ENCODE assay signal across 23 cellular contexts in genomic region chr12:72035625-72036024, GRCh38.
"Had no signal": no experiment of that assay in that cellular context is flagged by ENCODE, and none has a peak within 500 bp of the region (broad histone marks: within the 10 kb centered on the region; RNA-seq: fewer than 3 reads in every experiment).

No MANE protein-coding gene starts in this region.

- H3K9me3 ChIP-seq: ascending aorta, body of pancreas, Peyer's patch had no signal

- H3K27me3 ChIP-seq: ascending aorta, body of pancreas, Peyer's patch had no signal

- H3K9ac ChIP-seq: KMS-11 had no signal

- H3K4me1 ChIP-seq: ascending aorta, body of pancreas, Peyer's patch, SJSA1 had no signal

- H3K4me2 ChIP-seq: KMS-11 had no signal

- H3K36me3 Mint-ChIP-seq: activated CD4-positive, alpha-beta memory T cell treated with anti-CD3 and anti-CD28 coated beads for 36 hours; activated naive CD4-positive, alpha-beta T cell treated with anti-CD3 and anti-CD28 coated beads, Interleukin-2, amount 50 U/mL, for 24 hours had no signal

- H3K36me3 ChIP-seq: ascending aorta, Peyer's patch, SJSA1 had no signal

- H3K27ac Mint-ChIP-seq: activated CD4-positive, alpha-beta memory T cell treated with anti-CD3 and anti-CD28 coated beads for 36 hours; activated CD4-positive, alpha-beta T cell treated with anti-CD3 and anti-CD28 coated beads, Interleukin-2, amount 10 ng/mL, durations not matched to agents 7 days and 5 days; activated naive CD4-positive, alpha-beta T cell treated with anti-CD3 and anti-CD28 coated beads, Interleukin-2, amount 50 U/mL, for 24 hours; activated T-cell treated with anti-CD3 and anti-CD28 coated beads, Interleukin-2, amount 50 U/mL, for 72 hours; T-helper 1 cell treated with Interleukin-12 subunit alpha and Interleukin-12 subunit beta and Interleukin-4 antibody, amounts not matched to agents 30 μg/mL and 1 μg/mL, for 36 hours had no signal

- H3K4me3 Mint-ChIP-seq: activated CD4-positive, alpha-beta memory T cell treated with anti-CD3 and anti-CD28 coated beads for 36 hours; activated CD4-positive, alpha-beta T cell treated with anti-CD3 and anti-CD28 coated beads, Interleukin-2, amount 10 ng/mL, durations not matched to agents 7 days and 5 days; activated naive CD4-positive, alpha-beta T cell treated with anti-CD3 and anti-CD28 coated beads, Interleukin-2, amount 50 U/mL, for 24 hours; activated T-cell treated with anti-CD3 and anti-CD28 coated beads, Interleukin-2, amount 50 U/mL, for 72 hours; T-helper 1 cell treated with Interleukin-12 subunit alpha and Interleukin-12 subunit beta and Interleukin-4 antibody, amounts not matched to agents 30 μg/mL and 1 μg/mL, for 36 hours had no signal

- H3K9me3 Mint-ChIP-seq: activated CD4-positive, alpha-beta memory T cell treated with anti-CD3 and anti-CD28 coated beads for 36 hours; activated CD4-positive, alpha-beta T cell treated with anti-CD3 and anti-CD28 coated beads, Interleukin-2, amount 10 ng/mL, durations not matched to agents 7 days and 5 days had no signal

- DNase-seq: activated CD4-positive, alpha-beta memory T cell treated with anti-CD3 and anti-CD28 coated beads for 36 hours; activated CD4-positive, alpha-beta T cell treated with anti-CD3 and anti-CD28 coated beads, Interleukin-2, amount 10 ng/mL, durations not matched to agents 7 days and 5 days; activated CD4-positive, CD25-positive, alpha-beta regulatory T cell; activated CD8-positive, alpha-beta memory T cell treated with anti-CD3 and anti-CD28 coated beads, Interleukin-2, amount 50 U/mL, for 4 hours; activated naive CD4-positive, alpha-beta T cell; activated T-cell treated with anti-CD3 and anti-CD28 coated beads, Interleukin-2, amount 50 U/mL, for 72 hours; body of pancreas; central memory CD4-positive, alpha-beta T cell; MV-4-11; NCI-H1105; NCI-H1436 treated with DMSO at 0.1 percent for 48 hours; NCI-H187; NCI-H2081; NCI-H510A treated with DMSO at 0.1 percent for 48 hours; NK-92 treated with Interleukin-12 subunit alpha and Interleukin-12 subunit beta, amount 100 ng/mL, for 24 hours; Peyer's patch; SHP77 had no signal

- H3K27ac ChIP-seq: ascending aorta, body of pancreas, KMS-11, Peyer's patch, RWPE1, SJSA1 had no signal

- H3K4me1 Mint-ChIP-seq: activated CD4-positive, alpha-beta T cell treated with anti-CD3 and anti-CD28 coated beads, Interleukin-2, amount 10 ng/mL, durations not matched to agents 7 days and 5 days; activated naive CD4-positive, alpha-beta T cell treated with anti-CD3 and anti-CD28 coated beads, Interleukin-2, amount 50 U/mL, for 24 hours had no signal

- ATAC-seq: activated T-cell treated with anti-CD3 and anti-CD28 coated beads, Interleukin-2, amount 50 U/mL, for 72 hours; body of pancreas had no signal

- H3K4me3 ChIP-seq: ascending aorta, body of pancreas, Peyer's patch, SJSA1 had no signal
